ENCODE assay signal across 17 cellular contexts in genomic region chr14:79573486-79573885, GRCh38.
A peak's percentile ranks its signal among the peaks of the same experiment; 100 is the strongest.
DNase-seq lines count a peak whose midpoint lies in the region; ATAC-seq and TF ChIP-seq lines count a peak whose summit lies in the region.
"Had no signal": no experiment of that assay in that cellular context is flagged by ENCODE, and none has a peak within 500 bp of the region (broad histone marks: within the 10 kb centered on the region; RNA-seq: fewer than 3 reads in every experiment).

No MANE protein-coding gene starts in this region.

- TF ChIP-seq CTCF in astrocyte of the spinal cord (IDR thresholded peaks at IDR 0.05; ENCODE audit: low read depth, low read length) (no peak), lower lobe of right lung (IDR thresholded peaks at IDR 0.05) (no peak)

- in situ Hi-C loops in astrocyte of the spinal cord (cut with HindIII; ENCODE audit: low sequenced_read_pairs), result no loop called here

- H3K27ac ChIP-seq in effector memory CD4-positive, alpha-beta T cell (ENCODE audit: insufficient read depth, low read length, poor library complexity, severe bottlenecking), result no peak overlapping the region
- no peak overlapping the region for H3K27ac ChIP-seq in lower lobe of right lung
- H3K27ac ChIP-seq: SK-N-MC had no signal

- POLR2A ChIA-PET in naive thymus-derived CD8-positive, alpha-beta T cell (lab: Charles Lee), result no interaction called here

- H3K27me3 Mint-ChIP-seq in naive thymus-derived CD8-positive, alpha-beta T cell, result peaks cover 0 to 3% (median 0%) of the 10 kb centered on the region in 5 donors
- H3K27me3 Mint-ChIP-seq: CD4-positive, alpha-beta memory T cell; IgD-negative memory B cell had no signal

- H3K27me3 ChIP-seq in effector memory CD4-positive, alpha-beta T cell (replicated peaks; ENCODE audit: control insufficient read depth, insufficient read depth, low read length, poor library complexity, severe bottlenecking), result no peaks in the 10 kb centered on the region
- H3K27me3 ChIP-seq in lower lobe of right lung (ENCODE audit: low read depth), result no peaks in the 10 kb centered on the region
- H3K27me3 ChIP-seq: BE2C had no signal

- DNase-seq in EL (peak; percentile 84), NCI-H226 (peak; percentile 34), astrocyte of the spinal cord (ENCODE audit: low read depth, low spot score) (peak; percentile 89), left kidney (ENCODE audit: low read depth, low spot score) (peak; percentile 23), NCI-H146 treated with DMSO at 0.1 percent for 48 hours (lab: John Stamatoyannopoulos, UW; ENCODE audit: unreplicated experiment) (no peak), lower lobe of right lung (no peak)
- DNase-seq in effector memory CD4-positive, alpha-beta T cell, result no peak
- no peak for DNase-seq in naive thymus-derived CD8-positive, alpha-beta T cell
- DNase-seq: ACHN; BE2C; CD4-positive, alpha-beta memory T cell; H7; NCI-H1436 treated with DMSO at 0.1 percent for 48 hours; NCI-H2081 treated with DMSO at 0.1 percent for 48 hours; NCI-H524 treated with DMSO at 0.1 percent for 48 hours had no signal

- no peak overlapping the region for H3K27ac Mint-ChIP-seq in naive thymus-derived CD8-positive, alpha-beta T cell
- H3K27ac Mint-ChIP-seq: CD4-positive, alpha-beta memory T cell; IgD-negative memory B cell had no signal

- no peaks in the 10 kb centered on the region for H3K9me3 ChIP-seq in effector memory CD4-positive, alpha-beta T cell (ENCODE audit: control insufficient read depth, low read length)
- H3K9me3 ChIP-seq in lower lobe of right lung, result no peaks in the 10 kb centered on the region
- H3K9me3 ChIP-seq: BE2C had no signal

- H3K4me3 Mint-ChIP-seq in naive thymus-derived CD8-positive, alpha-beta T cell, result no peak overlapping the region
- H3K4me3 Mint-ChIP-seq: CD4-positive, alpha-beta memory T cell; IgD-negative memory B cell had no signal

- ATAC-seq in naive thymus-derived CD8-positive, alpha-beta T cell, result no peak
- no peak for ATAC-seq in lower lobe of right lung

- no peaks in the 10 kb centered on the region for H3K4me1 Mint-ChIP-seq in naive thymus-derived CD8-positive, alpha-beta T cell
- H3K4me1 Mint-ChIP-seq: CD4-positive, alpha-beta memory T cell; IgD-negative memory B cell had no signal

- H3K9me3 Mint-ChIP-seq in naive thymus-derived CD8-positive, alpha-beta T cell, result peaks cover 0 to 2% (median 0%) of the 10 kb centered on the region in 9 donors

- intact Hi-C loops in lower lobe of right lung (cut with DNase I), result no loop called here

- no peaks in the 10 kb centered on the region for H3K36me3 ChIP-seq in effector memory CD4-positive, alpha-beta T cell (ENCODE audit: control insufficient read depth, insufficient read depth, low read length)
- no peaks in the 10 kb centered on the region for H3K36me3 ChIP-seq in lower lobe of right lung
- H3K36me3 ChIP-seq: BE2C had no signal

- H3K4me1 ChIP-seq in effector memory CD4-positive, alpha-beta T cell (ENCODE audit: control insufficient read depth, insufficient read depth, low read length, poor library complexity, severe bottlenecking), result no peaks in the 10 kb centered on the region
- no peaks in the 10 kb centered on the region for H3K4me1 ChIP-seq in lower lobe of right lung
- H3K4me1 ChIP-seq: BE2C had no signal

- no peaks in the 10 kb centered on the region for H3K36me3 Mint-ChIP-seq in naive thymus-derived CD8-positive, alpha-beta T cell
- H3K36me3 Mint-ChIP-seq: CD4-positive, alpha-beta memory T cell; IgD-negative memory B cell had no signal

- H3K4me3 ChIP-seq in astrocyte of the spinal cord (ENCODE audit: low read depth, low read length) (no peak overlapping the region), lower lobe of right lung (no peak overlapping the region)
- no peak overlapping the region for H3K4me3 ChIP-seq in effector memory CD4-positive, alpha-beta T cell (ENCODE audit: insufficient read depth, low read depth, low read length, poor library complexity, severe bottlenecking)
- H3K4me3 ChIP-seq: SK-N-MC had no signal

Comparison
In these comparisons a context has a peak if more than half of its experiments do, and no peak if none do; other contexts are left out.
1. DNase-seq: peak in EL (single experiment), NCI-H226 (single experiment), astrocyte of the spinal cord (single experiment) and left kidney (single experiment); none in effector memory CD4-positive, alpha-beta T cell (0 of 3), naive thymus-derived CD8-positive, alpha-beta T cell (0 of 10), NCI-H146 treated with DMSO at 0.1 percent for 48 hours (single experiment) and lower lobe of right lung (single experiment).